ENCODE assay signal across 9 cellular contexts in genomic region chr14:77139540-77140342, GRCh38. TPM values are rescaled to one million over a fixed set of nuclear protein-coding genes. Genes with fewer than 3 reads are reported as not detected.
DNase-seq lines count a peak whose midpoint lies in the region; ATAC-seq and TF ChIP-seq lines count a peak whose summit lies in the region.
"Had no signal": no experiment of that assay in that cellular context is flagged by ENCODE, and none has a peak within 500 bp of the region (broad histone marks: within the 10 kb centered on the region; RNA-seq: fewer than 3 reads in every experiment).

No MANE protein-coding gene starts in this region.

- H3K36me3 Mint-ChIP-seq in HFFc6 (ENCODE audit: low read depth) = no peaks in the 10 kb centered on the region
- H3K36me3 Mint-ChIP-seq in stimulated activated memory B cell treated with anti-CD40 and anti-IgM and Interleukin-4, amounts not matched to agents 10 μg/mL and 1 μg/mL and 100 μg/mL, for 72 hours = no peaks in the 10 kb centered on the region

- H3K9me3 ChIP-seq in RWPE2 (ENCODE audit: severe bottlenecking) = no peaks in the 10 kb centered on the region

- in situ Hi-C loops in astrocyte of the cerebellum (cut with HindIII; ENCODE audit: low sequenced_read_pairs) = no loop called here

- peaks cover 5% of the 10 kb centered on the region for H3K4me1 ChIP-seq in RWPE2 (ENCODE audit: insufficient read depth, poor library complexity, severe bottlenecking)

- H3K9me3 Mint-ChIP-seq in HFFc6 = no peaks in the 10 kb centered on the region
- no peaks in the 10 kb centered on the region for H3K9me3 Mint-ChIP-seq in stimulated activated memory B cell treated with anti-CD40 and anti-IgM and Interleukin-4, amounts not matched to agents 10 μg/mL and 1 μg/mL and 100 μg/mL, for 72 hours

- no peaks in the 10 kb centered on the region for H3K36me3 ChIP-seq in RWPE2 (ENCODE audit: low read depth)

- H3K4me1 Mint-ChIP-seq in HFFc6 (ENCODE audit: low read depth) = peaks cover 7% of the 10 kb centered on the region; the same call in 1 of the 2 replicates
- H3K4me1 Mint-ChIP-seq in stimulated activated memory B cell treated with anti-CD40 and anti-IgM and Interleukin-4, amounts not matched to agents 10 μg/mL and 1 μg/mL and 100 μg/mL, for 72 hours = peaks cover 36% of the 10 kb centered on the region

- no peak overlapping the region for H3K27ac ChIP-seq in RWPE2 (ENCODE audit: poor library complexity, severe bottlenecking)

- DNase-seq in CMK (ENCODE audit: low read depth) (peak; percentile 20), HFFc6 (no peak), RWPE2 (ENCODE audit: low spot score) (no peak), astrocyte of the cerebellum (ENCODE audit: low read depth) (no peak), left colon (peak in 1 of 2 donors; percentile 42)

- H3K27me3 ChIP-seq in RWPE2 (ENCODE audit: insufficient read depth, poor library complexity, severe bottlenecking) = peaks cover 86% of the 10 kb centered on the region

- ATAC-seq in RWPE2 (ENCODE audit: low read depth) (peak; percentile 44), left colon (peak; percentile 69), HG03280 (IDR thresholded peaks at IDR 0.05; ENCODE audit: unreplicated experiment) (no peak), HG02588 (IDR thresholded peaks at IDR 0.05; ENCODE audit: unreplicated experiment) (no peak)
- peak; percentile 79 for ATAC-seq in stimulated activated memory B cell treated with anti-CD40 and anti-IgM and Interleukin-4, amounts not matched to agents 10 μg/mL and 1 μg/mL and 100 μg/mL, for 72 hours

- TF ChIP-seq CTCF in HFFc6 (IDR thresholded peaks at IDR 0.05) (peak; percentile 77), RWPE2 (IDR thresholded peaks at IDR 0.05; ENCODE audit: poor library complexity, severe bottlenecking) (peak; percentile 74), astrocyte of the cerebellum (IDR thresholded peaks at IDR 0.05; ENCODE audit: low read depth, low read length, missing control alignments) (peak; percentile 54)

- H3K4me3 Mint-ChIP-seq in HFFc6 = peak overlapping the region; percentile 48; the same call in 1 of the 2 replicates
- H3K4me3 Mint-ChIP-seq in stimulated activated memory B cell treated with anti-CD40 and anti-IgM and Interleukin-4, amounts not matched to agents 10 μg/mL and 1 μg/mL and 100 μg/mL, for 72 hours = peak overlapping the region; percentile 56

- H3K27me3 Mint-ChIP-seq in HFFc6 (ENCODE audit: insufficient read depth) = peaks cover 37% of the 10 kb centered on the region
- peaks cover 87% of the 10 kb centered on the region for H3K27me3 Mint-ChIP-seq in stimulated activated memory B cell treated with anti-CD40 and anti-IgM and Interleukin-4, amounts not matched to agents 10 μg/mL and 1 μg/mL and 100 μg/mL, for 72 hours

- H3K4me3 ChIP-seq in RWPE2 (ENCODE audit: severe bottlenecking) = no peak overlapping the region
- peak overlapping the region; percentile 9 for H3K4me3 ChIP-seq in astrocyte of the cerebellum (ENCODE audit: low read depth, low read length)

- intact Hi-C loops in left colon (cut with DNase I, micrococcal nuclease) = no loop called here

- no peak overlapping the region for H3K27ac Mint-ChIP-seq in HFFc6
- no peak overlapping the region for H3K27ac Mint-ChIP-seq in stimulated activated memory B cell treated with anti-CD40 and anti-IgM and Interleukin-4, amounts not matched to agents 10 μg/mL and 1 μg/mL and 100 μg/mL, for 72 hours

RNA-seq across cellular contexts. Expression of gene ZDHHC22, which starts 1.9 kb away (rescaled TPM):
- total RNA-seq in HFFc6 (2021; fragmentation: NEBNext Ultra II Directional; extraction: Animal tissue kit (Norgen Biotek cat#: 25700)) = not detected
- total RNA-seq in left colon = not detected
- total RNA-seq: RPMI7951 had no signal

RNA-seq across cellular contexts. Expression of gene CIPC, which starts 41.7 kb away (rescaled TPM):
- 10 to 100 TPM in 4 of 6 experiments, 1 to 10 TPM in 2; 9.1 to 12.5 (median 11.5) TPM for total RNA-seq in HFFc6 (2021; fragmentation: NEBNext Ultra II Directional; extraction: Animal tissue kit (Norgen Biotek cat#: 25700))
- 10 to 100 TPM; 50.4 to 52.0 TPM for total RNA-seq in left colon

RNA-seq across cellular contexts. Expression of gene TMEM63C, which starts 41.9 kb away (rescaled TPM):
- total RNA-seq in HFFc6 (2021; fragmentation: NEBNext Ultra II Directional; extraction: Animal tissue kit (Norgen Biotek cat#: 25700)) = under 1 TPM in 1 of 6 experiments, not detected in 5; 0.05 TPM
- 10 to 100 TPM; 22.4 to 43.0 TPM for total RNA-seq in left colon
- total RNA-seq: RPMI7951 had no signal

Comparison
In these comparisons a context has a peak if more than half of its experiments do, and no peak if none do; other contexts are left out.
1. ATAC-seq: peak in RWPE2 (single experiment), left colon (single experiment) and stimulated activated memory B cell treated with anti-CD40 and anti-IgM and Interleukin-4, amounts not matched to agents 10 μg/mL and 1 μg/mL and 100 μg/mL, for 72 hours (single experiment); none in HG03280 (single experiment) and HG02588 (single experiment).
2. RNA of gene TMEM63C, which starts 41.9 kb away (total RNA-seq): 22.4 to 43.0 TPM in left colon; 0.05 TPM in HFFc6; every median in the first group is over 10 times any median in the second.
3. Peak in every context shown above with its lines, with median percentiles within 50 percentile points of each other: CTCF ChIP-seq.